Comparison of ENCODE assay signal across 8 cellular contexts in the genomic region with DNA sequence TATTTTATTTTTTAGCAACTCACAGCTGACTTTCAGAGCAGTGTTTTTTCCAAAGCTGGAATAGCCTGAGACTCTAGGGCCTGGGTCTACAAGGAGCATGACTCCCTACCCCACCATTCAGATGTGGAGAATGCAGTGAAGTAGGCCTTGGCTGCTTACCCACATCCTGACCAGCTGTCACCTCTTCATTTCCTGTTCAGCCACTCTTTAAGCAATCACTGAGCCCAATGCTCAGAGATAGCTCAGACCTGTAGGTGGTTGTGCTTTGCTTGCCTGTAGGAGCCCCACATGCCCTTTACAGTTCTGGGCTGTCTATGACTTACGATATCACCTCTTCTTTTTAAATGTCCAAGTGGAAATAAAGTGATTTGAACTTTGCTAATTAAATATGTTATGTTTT.
DNase-seq lines count a peak whose midpoint lies in the region; ATAC-seq lines count a peak whose summit lies in the region.

No MANE protein-coding gene starts in this region.

- ATAC-seq in CD4-positive, CD25-positive, alpha-beta regulatory T cell (ENCODE audit: low read depth in 2 of 2): peak; percentile 86 to 90
- ATAC-seq in GM19025 (IDR thresholded peaks at IDR 0.05; ENCODE audit: low read depth, unreplicated experiment) (peak; percentile 75), HG03139 (IDR thresholded peaks at IDR 0.05; ENCODE audit: unreplicated experiment) (peak; percentile 98)

- H3K4me1 Mint-ChIP-seq in CD4-positive, CD25-positive, alpha-beta regulatory T cell: peaks cover 5 to 26% (median 14%) of the 10 kb centered on the region in 4 donors

- peaks cover 13% of the 10 kb centered on the region for H3K4me1 ChIP-seq in CD4-positive, CD25-positive, alpha-beta regulatory T cell (ENCODE audit: control insufficient read depth, insufficient read depth, low read length, poor library complexity, severe bottlenecking)

- H3K9me3 Mint-ChIP-seq in CD4-positive, CD25-positive, alpha-beta regulatory T cell: peaks cover 0 to 3% (median 0%) of the 10 kb centered on the region in 7 donors

- no peak overlapping the region for H3K4me3 ChIP-seq in CD4-positive, CD25-positive, alpha-beta regulatory T cell (ENCODE audit: low read depth, low read length)

- H3K36me3 Mint-ChIP-seq in CD4-positive, CD25-positive, alpha-beta regulatory T cell: no peaks in the 10 kb centered on the region

- DNase-seq in CD4-positive, CD25-positive, alpha-beta regulatory T cell: peak in 2 of 3 donors; percentile 23 to 75
- DNase-seq in activated T-cell treated with anti-CD3 and anti-CD28 coated beads, Interleukin-2, amount 50 U/mL, for 48 hours: peak; percentile 17 to 19
- no peak for DNase-seq in G401 (ENCODE audit: low spot score)
- DNase-seq in AG08395 (ENCODE audit: low spot score): no peak
- DNase-seq in NCI-H2081 treated with DMSO at 0.1 percent for 48 hours (lab: John Stamatoyannopoulos, UW): no peak
- no peak for DNase-seq in nucleus accumbens (lab: John Stamatoyannopoulos, UW)

- no peaks in the 10 kb centered on the region for H3K36me3 ChIP-seq in CD4-positive, CD25-positive, alpha-beta regulatory T cell (ENCODE audit: control insufficient read depth, insufficient read depth, low read length)

- no peaks in the 10 kb centered on the region for H3K27me3 Mint-ChIP-seq in CD4-positive, CD25-positive, alpha-beta regulatory T cell

- H3K4me3 Mint-ChIP-seq in CD4-positive, CD25-positive, alpha-beta regulatory T cell: peak overlapping the region in 2 of 4 donors; percentile 26 to 73

- in situ Hi-C loops in G401 (cut with HindIII; ENCODE audit: low sequenced_read_pairs): no loop called here

- no peaks in the 10 kb centered on the region for H3K9me3 ChIP-seq in CD4-positive, CD25-positive, alpha-beta regulatory T cell (ENCODE audit: control insufficient read depth in 2 of 2, low read length in 2 of 2)

- peak overlapping the region; percentile 26 to 87 (median 65) for H3K27ac Mint-ChIP-seq in CD4-positive, CD25-positive, alpha-beta regulatory T cell

- peak overlapping the region; percentile 1 for H3K27ac ChIP-seq in CD4-positive, CD25-positive, alpha-beta regulatory T cell (ENCODE audit: insufficient read depth, low read length, poor library complexity, severe bottlenecking)

- no peaks in the 10 kb centered on the region for H3K27me3 ChIP-seq in CD4-positive, CD25-positive, alpha-beta regulatory T cell (ENCODE audit: control insufficient read depth, insufficient read depth, low read length)

Comparison
In these comparisons a context has a peak if more than half of its experiments do, and no peak if none do; other contexts are left out.
1. DNase-seq: peak in CD4-positive, CD25-positive, alpha-beta regulatory T cell (2 of 3) and activated T-cell treated with anti-CD3 and anti-CD28 coated beads, Interleukin-2, amount 50 U/mL, for 48 hours (2 of 2); none in G401 (single experiment), AG08395 (single experiment), NCI-H2081 treated with DMSO at 0.1 percent for 48 hours (single experiment) and nucleus accumbens (0 of 56).
2. Peak in every context shown above with its lines, with median percentiles within 50 percentile points of each other: ATAC-seq.